In the genomic region with DNA sequence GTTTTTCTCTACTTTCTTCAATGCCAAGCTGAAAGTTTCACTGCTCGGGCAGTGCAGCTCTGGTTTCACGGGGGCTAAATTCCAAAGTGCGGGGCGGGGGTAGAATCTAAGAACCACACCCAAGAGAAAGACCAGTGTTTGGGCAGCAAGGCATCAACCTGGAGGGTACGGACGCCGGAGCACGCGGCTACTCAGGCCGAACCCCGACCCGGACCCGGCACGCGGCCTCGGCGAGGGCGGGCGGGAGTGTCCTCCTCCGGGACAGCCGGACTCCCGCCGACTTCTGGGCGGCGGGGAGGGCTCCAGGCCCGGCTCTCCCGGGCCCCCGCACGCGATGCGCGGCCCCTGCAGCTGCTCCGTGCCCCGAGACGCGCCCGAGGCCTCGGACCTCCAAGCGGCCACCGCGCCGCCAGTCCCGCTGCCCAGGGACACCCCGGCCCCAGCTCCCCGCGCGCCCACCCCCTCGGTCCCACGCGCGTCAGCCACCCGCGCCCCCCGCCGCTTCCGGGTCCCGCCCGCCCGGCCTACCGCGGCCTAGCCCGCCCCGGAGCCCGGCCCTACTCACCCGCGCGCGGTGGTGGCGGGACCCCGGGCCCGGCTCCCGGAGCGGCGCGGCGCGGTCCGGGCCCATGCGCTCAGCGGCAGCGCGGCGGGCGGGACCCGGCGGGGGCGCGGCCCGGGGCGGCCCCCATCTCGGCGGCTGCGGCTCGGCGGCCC, we compare ENCODE assay signal across 8 cellular contexts. TPM values are rescaled to one million over a fixed set of nuclear protein-coding genes. Genes with fewer than 3 reads are reported as not detected.
A peak's percentile ranks its signal among the peaks of the same experiment; 100 is the strongest.
DNase-seq lines count a peak whose midpoint lies in the region; ATAC-seq, FAIRE-seq and TF ChIP-seq lines count a peak whose summit lies in the region.

No MANE protein-coding gene starts in this region.

- no peak for TF ChIP-seq POLR2A in H1 (IDR thresholded peaks at IDR 0.05; ENCODE audit: control extremely low read depth in 1 of 2, low read depth in 2 of 2, low read length in 2 of 2)

- H3K18ac ChIP-seq in H1 (ENCODE audit: extremely low read depth, low read length), result no peak overlapping the region

- H3K9ac ChIP-seq in H1 (replicated peaks in 1 of 4; ENCODE audit: extremely low read depth in 1 of 4, low read depth in 3 of 4, low read length in 3 of 4), result peak overlapping the region; percentile 45 to 95 (median 60); a peak in 6 of 7 replicates

- H3K36me3 Mint-ChIP-seq in activated CD8-positive, alpha-beta memory T cell treated with anti-CD3 and anti-CD28 coated beads, Interleukin-2, amount 10 ng/mL, durations not matched to agents 7 days and 5 days, result peaks cover 13% of the 10 kb centered on the region
- H3K36me3 Mint-ChIP-seq in naive B cell, result peaks cover 7 to 9% of the 10 kb centered on the region in 2 donors

- no peak overlapping the region for H3K4ac ChIP-seq in H1 (replicated peaks; ENCODE audit: insufficient read length, low read depth, low read length)

- no peak overlapping the region for H2BK20ac ChIP-seq in H1 (ENCODE audit: low read length)

- H3K27me3 Mint-ChIP-seq in activated CD8-positive, alpha-beta memory T cell treated with anti-CD3 and anti-CD28 coated beads, Interleukin-2, amount 10 ng/mL, durations not matched to agents 7 days and 5 days, result peaks cover 2% of the 10 kb centered on the region
- H3K27me3 Mint-ChIP-seq in naive B cell, result no peaks in the 10 kb centered on the region

- H3K27me3 ChIP-seq in SJCRH30 (no peaks in the 10 kb centered on the region), H1 (replicated peaks in 1 of 4; ENCODE audit: control insufficient read depth in 3 of 4, extremely low read depth in 1 of 4, insufficient read depth in 3 of 4, low read length in 3 of 4) (no peaks in the 10 kb centered on the region)

- WGBS in H1 (ENCODE audit: extremely low coverage in 1 of 2, insufficient coverage in 1 of 2, insufficient read length in 1 of 2, insufficient replicate concordance in 2 of 2, low coverage in 1 of 2, low lambda C conversion rate in 2 of 2, missing lambda C conversion rate in 1 of 2), 2 experiments, result 3% methylated on average over 25 of the region's 95 CpGs; no CpG with 5 or more reads in 1 of the 2 experiments

- H2AK5ac ChIP-seq in H1 (ENCODE audit: low read depth, low read length), result no peak overlapping the region

- POLR2A ChIA-PET in H1 (lab: Charles Lee; ENCODE audit: partially characterized antibody), result interaction anchor here (0.6 to 2.7 kb wide), 11 partner anchors 9 to 1056 kb away, joined by 3 to 12 read pairs (median 3); a partner anchor contains a TSS

- peak overlapping the region; percentile 88 to 91 for H3K4me2 ChIP-seq in H1 (ENCODE audit: insufficient read depth in 1 of 2, low read depth in 2 of 2, low read length in 2 of 2)

- TF ChIP-seq EP300 in H1 (IDR thresholded peaks at IDR 0.05; ENCODE audit: borderline replicate concordance in 1 of 2, low read depth in 2 of 2, low read length in 2 of 2), result no peak

- no peak overlapping the region for H2BK15ac ChIP-seq in H1 (ENCODE audit: low read length)

- H3K79me2 ChIP-seq in H1 (ENCODE audit: control insufficient read depth in 1 of 2, insufficient read depth in 2 of 2, low read length in 2 of 2), result peaks cover 9 to 46% of the 10 kb centered on the region in 2 experiments; a peak in 3 of 4 replicates

- H3K4me1 ChIP-seq in SJCRH30 (no peaks in the 10 kb centered on the region), H1 (replicated peaks in 1 of 4; ENCODE audit: control insufficient read depth in 3 of 4, insufficient read depth in 4 of 4, low read length in 3 of 4) (peaks cover 0 to 4% (median 2%) of the 10 kb centered on the region in 4 experiments; a peak in 4 of 7 replicates)

- H3K27ac Mint-ChIP-seq in activated CD8-positive, alpha-beta memory T cell treated with anti-CD3 and anti-CD28 coated beads, Interleukin-2, amount 10 ng/mL, durations not matched to agents 7 days and 5 days, result peak overlapping the region; percentile 77
- peak overlapping the region in 5 of 6 donors; percentile 57 to 97 (median 89) for H3K27ac Mint-ChIP-seq in naive B cell

- no peak overlapping the region; the same call in 1 of the 2 replicates for H4K8ac ChIP-seq in H1 (ENCODE audit: extremely low read depth, insufficient read depth, low read length)

- peak overlapping the region; percentile 94 for H3K4me3 ChIP-seq in SJCRH30
- H3K4me3 ChIP-seq in H1 (ENCODE audit: extremely low read depth in 1 of 4, insufficient read depth in 2 of 4, low read depth in 3 of 4, low read length in 4 of 4), result peak overlapping the region; percentile 63 to 89 (median 74)

- no peak overlapping the region for H2BK12ac ChIP-seq in H1 (ENCODE audit: low read depth, low read length)

- no peak for TF ChIP-seq RAD21 in H1 (IDR thresholded peaks at IDR 0.05 in 1 of 2, conservative IDR thresholded peaks at IDR 0.05 in 1 of 2; ENCODE audit: low read depth in 2 of 2, low read length in 2 of 2)

- H4K20me1 ChIP-seq in H1 (replicated peaks in 1 of 2; ENCODE audit: control insufficient read depth in 1 of 2, insufficient read depth in 2 of 2, low read length in 2 of 2), result peaks cover 9 to 22% of the 10 kb centered on the region in 2 experiments

- H2BK120ac ChIP-seq in H1 (replicated peaks; ENCODE audit: low read depth, low read length), result no peak overlapping the region

- CTCF ChIA-PET in activated CD8-positive, alpha-beta memory T cell treated with anti-CD3 and anti-CD28 coated beads, Interleukin-2, amount 10 ng/mL, durations not matched to agents 7 days and 5 days (lab: Charles Lee), result interaction anchor here (0.6 to 2.8 kb wide), 9 partner anchors 9 to 245 kb away, joined by 3 to 11 read pairs (median 5); a partner anchor contains a TSS
- CTCF ChIA-PET in H1 (lab: Charles Lee; ENCODE audit: partially characterized antibody), result interaction anchor here (0.6 to 2.0 kb wide), 12 partner anchors 10 to 295 kb away, joined by 3 to 9 read pairs (median 4); a partner anchor contains a TSS

- no peaks in the 10 kb centered on the region for H3K9me3 Mint-ChIP-seq in activated CD8-positive, alpha-beta memory T cell treated with anti-CD3 and anti-CD28 coated beads, Interleukin-2, amount 10 ng/mL, durations not matched to agents 7 days and 5 days (ENCODE audit: low read depth)
- no peaks in the 10 kb centered on the region for H3K9me3 Mint-ChIP-seq in naive B cell

- no peak overlapping the region for H3K14ac ChIP-seq in H1 (ENCODE audit: insufficient read length)

- H3K4me1 Mint-ChIP-seq in activated CD8-positive, alpha-beta memory T cell treated with anti-CD3 and anti-CD28 coated beads, Interleukin-2, amount 10 ng/mL, durations not matched to agents 7 days and 5 days, result peaks cover 48% of the 10 kb centered on the region
- peaks cover 30 to 41% (median 33%) of the 10 kb centered on the region in 3 donors for H3K4me1 Mint-ChIP-seq in naive B cell

- DNase-seq in activated CD8-positive, alpha-beta memory T cell treated with anti-CD3 and anti-CD28 coated beads, Interleukin-2, amount 10 ng/mL, durations not matched to agents 7 days and 5 days, result no peak
- no peak for DNase-seq in activated CD8-positive, alpha-beta memory T cell treated with anti-CD3 and anti-CD28 coated beads, Interleukin-2, amount 50 U/mL, for 48 hours
- DNase-seq in SJCRH30 (peak in 1 of 2 experiments; percentile 40), H1 (ENCODE audit: low read depth in 1 of 2, low spot score in 2 of 2) (no peak), naive B cell (no peak), H4 (ENCODE audit: low spot score) (no peak), NCI-H2029 (lab: John Stamatoyannopoulos, UW) (no peak)

- H2BK5ac ChIP-seq in H1 (ENCODE audit: low read depth, low read length), result no peak overlapping the region

- H4K91ac ChIP-seq in H1 (replicated peaks; ENCODE audit: insufficient read length, low read length), result no peak overlapping the region

- H2AFZ ChIP-seq in H1 (ENCODE audit: low read length), result no peak overlapping the region

- H3K36me3 ChIP-seq in SJCRH30, result 0 out of 2 replicates have a peak, but pooled peaks cover 1% of the 10 kb centered on the region
- H3K36me3 ChIP-seq in H1 (ENCODE audit: control insufficient read depth in 2 of 4, insufficient read depth in 4 of 4, low read length in 3 of 4), result peaks cover 0 to 3% (median 0%) of the 10 kb centered on the region in 4 experiments; a peak in 1 of 8 replicates

- ATAC-seq in activated CD8-positive, alpha-beta memory T cell treated with anti-CD3 and anti-CD28 coated beads, Interleukin-2, amount 10 ng/mL, durations not matched to agents 7 days and 5 days, result peak; percentile 40
- ATAC-seq in HG02798 (IDR thresholded peaks at IDR 0.05; ENCODE audit: poor library complexity, unreplicated experiment) (peak; percentile 23), naive B cell (ENCODE audit: low read depth in 2 of 2) (peak; percentile 30 to 40)

- H3K9me3 ChIP-seq in SJCRH30 (replicated peaks), result no peaks in the 10 kb centered on the region
- H3K9me3 ChIP-seq in H1 (ENCODE audit: insufficient read depth in 2 of 2, low read depth in 1 of 2, low read length in 1 of 2), result no peaks in the 10 kb centered on the region

- H4K5ac ChIP-seq in H1 (ENCODE audit: insufficient read length, low read depth, low read length), result no peak overlapping the region

- no peak overlapping the region for H3K56ac ChIP-seq in H1 (replicated peaks; ENCODE audit: insufficient read length, low read depth, low read length)

- peak overlapping the region; percentile 79 for H3K4me3 Mint-ChIP-seq in activated CD8-positive, alpha-beta memory T cell treated with anti-CD3 and anti-CD28 coated beads, Interleukin-2, amount 10 ng/mL, durations not matched to agents 7 days and 5 days
- peak overlapping the region; percentile 79 to 97 (median 92) for H3K4me3 Mint-ChIP-seq in naive B cell

- H3K27ac ChIP-seq in SJCRH30 (peak overlapping the region; percentile 39; the same call in 1 of the 2 replicates), H1 (ENCODE audit: low read depth, low read length) (no peak overlapping the region)

- peaks cover 23% of the 10 kb centered on the region for H3K79me1 ChIP-seq in H1 (ENCODE audit: low read depth, low read length)

- H3K23me2 ChIP-seq in H1 (ENCODE audit: low read depth, low read length), result peaks cover 7% of the 10 kb centered on the region; the same call in 1 of the 2 replicates

- no peak for FAIRE-seq in H1 (lab: Jason Lieb, UNC)

- no peak overlapping the region for H3K23ac ChIP-seq in H1 (ENCODE audit: insufficient read length)

- no peak for TF ChIP-seq CTCF in H1 (IDR thresholded peaks at IDR 0.05; ENCODE audit: control extremely low read depth in 1 of 3, insufficient read depth in 1 of 3, low read depth in 1 of 3, low read length in 3 of 3)

RNA-seq across cellular contexts. Expression of a gene that starts 0.6 kb away (rescaled TPM):
- 10 to 100 TPM; 22.3 to 25.7 TPM for total RNA-seq in activated CD8-positive, alpha-beta memory T cell treated with anti-CD3 and anti-CD28 coated beads, Interleukin-2, amount 10 ng/mL, durations not matched to agents 7 days and 5 days
- 20.9 and 21.1 TPM in 2 replicates for total RNA-seq in SJCRH30 (2014; rRNA removed; shearing (Covaris generic))
- total RNA-seq in H1 (2021; fragmentation: NEBNext Ultra II Directional; extraction: Animal tissue kit (Norgen Biotek cat#: 25700)), result 41.9 and 43.2 TPM in 2 replicates
- polyA plus RNA-seq in H1 (2011; rRNA removed) (12.5 and 26.7 TPM in 2 replicates), naive B cell (ENCODE audit: low read depth in 6 of 6) (1 to 10 TPM in 5 of 6 donors, under 1 TPM in 1; 0.93 to 2.7 (median 1.9) TPM)
- 29.7 TPM for polyA plus RNA-seq in H1 (2011; cell fraction: cytosol; rRNA removed)
- polyA plus RNA-seq in H1 (2011; cell fraction: nucleus; rRNA removed), result 30.5 TPM
- polyA plus RNA-seq in H1 (2012, experiment 1 of 2), result 21.0 to 35.0 TPM (median 34.0 TPM) in 4 replicates
- polyA plus RNA-seq in H1 (2012, experiment 2 of 2), result 23.6 TPM
- polyA plus RNA-seq in H1 (2013, experiment 1 of 2), result 20.5 TPM
- 21.4 TPM for polyA plus RNA-seq in H1 (2013, experiment 2 of 2)
- polyA minus RNA-seq in H1 (2011; rRNA and poly(A)+ RNA removed), result 7.3 and 10.3 TPM in 2 replicates
- 28.0 TPM for polyA minus RNA-seq in H1 (2011; cell fraction: cytosol; rRNA and poly(A)+ RNA removed)
- polyA minus RNA-seq in H1 (2011; cell fraction: nucleus; rRNA and poly(A)+ RNA removed), result 12.3 TPM
- 5.6 and 7.0 TPM in 2 replicates for total RNA-seq in H4 (2014; rRNA removed; shearing (Covaris generic))

RNA-seq across cellular contexts. Expression of a gene that starts 18.4 kb away (rescaled TPM):
- 10 to 100 TPM; 89.0 to 90.7 TPM for total RNA-seq in activated CD8-positive, alpha-beta memory T cell treated with anti-CD3 and anti-CD28 coated beads, Interleukin-2, amount 10 ng/mL, durations not matched to agents 7 days and 5 days
- 81.4 and 96.8 TPM in 2 replicates for total RNA-seq in SJCRH30 (2014; rRNA removed; shearing (Covaris generic))
- total RNA-seq in H1 (2021; fragmentation: NEBNext Ultra II Directional; extraction: Animal tissue kit (Norgen Biotek cat#: 25700)), result 88.9 and 95.7 TPM in 2 replicates
- 188 and 257 TPM in 2 replicates for polyA plus RNA-seq in H1 (2011; rRNA removed)
- 238 TPM for polyA plus RNA-seq in H1 (2011; cell fraction: cytosol; rRNA removed)
- polyA plus RNA-seq in H1 (2011; cell fraction: nucleus; rRNA removed), result 174 TPM
- polyA plus RNA-seq in H1 (2012, experiment 1 of 2), result 80.1 to 165 TPM (median 138 TPM) in 4 replicates
- polyA plus RNA-seq in H1 (2012, experiment 2 of 2), result 134 TPM
- 74.5 TPM for polyA plus RNA-seq in H1 (2013, experiment 1 of 2)
- polyA plus RNA-seq in H1 (2013, experiment 2 of 2), result 74.2 TPM
- 52.8 and 69.8 TPM in 2 replicates for polyA minus RNA-seq in H1 (2011; rRNA and poly(A)+ RNA removed)
- 45.9 TPM for polyA minus RNA-seq in H1 (2011; cell fraction: cytosol; rRNA and poly(A)+ RNA removed)
- 37.7 TPM for polyA minus RNA-seq in H1 (2011; cell fraction: nucleus; rRNA and poly(A)+ RNA removed)
- 10 to 100 TPM; 60.1 to 76.8 (median 65.7) TPM for polyA plus RNA-seq in naive B cell (ENCODE audit: low read depth in 6 of 6)
- total RNA-seq in H4 (2014; rRNA removed; shearing (Covaris generic)), result 159 and 167 TPM in 2 replicates

RNA-seq across cellular contexts. Expression of a gene that starts 29.8 kb away (rescaled TPM):
- 10 to 100 TPM; 46.6 to 50.4 TPM for total RNA-seq in activated CD8-positive, alpha-beta memory T cell treated with anti-CD3 and anti-CD28 coated beads, Interleukin-2, amount 10 ng/mL, durations not matched to agents 7 days and 5 days
- 25.6 and 27.5 TPM in 2 replicates for total RNA-seq in SJCRH30 (2014; rRNA removed; shearing (Covaris generic))
- 86.8 and 92.9 TPM in 2 replicates for total RNA-seq in H1 (2021; fragmentation: NEBNext Ultra II Directional; extraction: Animal tissue kit (Norgen Biotek cat#: 25700))
- 364 and 441 TPM in 2 replicates for polyA plus RNA-seq in H1 (2011; rRNA removed)
- 227 TPM for polyA plus RNA-seq in H1 (2011; cell fraction: cytosol; rRNA removed)
- 362 TPM for polyA plus RNA-seq in H1 (2011; cell fraction: nucleus; rRNA removed)
- 72.3 to 126 TPM (median 121 TPM) in 4 replicates for polyA plus RNA-seq in H1 (2012, experiment 1 of 2)
- polyA plus RNA-seq in H1 (2012, experiment 2 of 2), result 70.7 TPM
- 90.3 TPM for polyA plus RNA-seq in H1 (2013, experiment 1 of 2)
- 94.9 TPM for polyA plus RNA-seq in H1 (2013, experiment 2 of 2)
- polyA minus RNA-seq in H1 (2011; rRNA and poly(A)+ RNA removed), result 167 and 180 TPM in 2 replicates
- 106 TPM for polyA minus RNA-seq in H1 (2011; cell fraction: cytosol; rRNA and poly(A)+ RNA removed)
- polyA minus RNA-seq in H1 (2011; cell fraction: nucleus; rRNA and poly(A)+ RNA removed), result 104 TPM
- polyA plus RNA-seq in naive B cell (ENCODE audit: low read depth in 6 of 6), result 10 to 100 TPM in 5 of 6 donors, 1 to 10 TPM in 1; 7.1 to 24.3 (median 17.2) TPM
- 13.7 and 15.9 TPM in 2 replicates for total RNA-seq in H4 (2014; rRNA removed; shearing (Covaris generic))

RNA-seq across cellular contexts. Expression of a gene that starts 45.0 kb away (rescaled TPM):
- total RNA-seq in activated CD8-positive, alpha-beta memory T cell treated with anti-CD3 and anti-CD28 coated beads, Interleukin-2, amount 10 ng/mL, durations not matched to agents 7 days and 5 days, result 1 to 10 TPM; 6.7 to 7.0 TPM
- total RNA-seq in SJCRH30 (2014; rRNA removed; shearing (Covaris generic)), result 140 and 149 TPM in 2 replicates
- total RNA-seq in H1 (2021; fragmentation: NEBNext Ultra II Directional; extraction: Animal tissue kit (Norgen Biotek cat#: 25700)), result 408 and 418 TPM in 2 replicates
- polyA plus RNA-seq in H1 (2011; rRNA removed) (863 and 1,107 TPM in 2 replicates), naive B cell (ENCODE audit: low read depth in 6 of 6) (100 to 1,000 TPM in 1 of 6 donors, 10 to 100 TPM in 5; 56.9 to 104 (median 65.1) TPM)
- 668 TPM for polyA plus RNA-seq in H1 (2011; cell fraction: cytosol; rRNA removed)
- 729 TPM for polyA plus RNA-seq in H1 (2011; cell fraction: nucleus; rRNA removed)
- polyA plus RNA-seq in H1 (2012, experiment 1 of 2), result 330 to 521 TPM (median 486 TPM) in 4 replicates
- polyA plus RNA-seq in H1 (2012, experiment 2 of 2), result 430 TPM
- polyA plus RNA-seq in H1 (2013, experiment 1 of 2), result 339 TPM
- 335 TPM for polyA plus RNA-seq in H1 (2013, experiment 2 of 2)
- 89.1 and 100 TPM in 2 replicates for polyA minus RNA-seq in H1 (2011; rRNA and poly(A)+ RNA removed)
- 116 TPM for polyA minus RNA-seq in H1 (2011; cell fraction: cytosol; rRNA and poly(A)+ RNA removed)
- 153 TPM for polyA minus RNA-seq in H1 (2011; cell fraction: nucleus; rRNA and poly(A)+ RNA removed)
- 87.5 and 95.3 TPM in 2 replicates for total RNA-seq in H4 (2014; rRNA removed; shearing (Covaris generic))

RNA-seq across cellular contexts. Expression of a gene that starts 49.7 kb away (rescaled TPM):
- total RNA-seq in activated CD8-positive, alpha-beta memory T cell treated with anti-CD3 and anti-CD28 coated beads, Interleukin-2, amount 10 ng/mL, durations not matched to agents 7 days and 5 days, result 1 to 10 TPM; 5.9 to 6.3 TPM
- total RNA-seq in SJCRH30 (2014; rRNA removed; shearing (Covaris generic)), result 4.8 and 5.7 TPM in 2 replicates
- 28.2 and 30.6 TPM in 2 replicates for total RNA-seq in H1 (2021; fragmentation: NEBNext Ultra II Directional; extraction: Animal tissue kit (Norgen Biotek cat#: 25700))
- polyA plus RNA-seq in H1 (2011; rRNA removed) (39.9 and 58.5 TPM in 2 replicates), naive B cell (ENCODE audit: low read depth in 6 of 6) (1 to 10 TPM; 3.8 to 9.4 (median 5.2) TPM)
- 43.2 TPM for polyA plus RNA-seq in H1 (2011; cell fraction: cytosol; rRNA removed)
- polyA plus RNA-seq in H1 (2011; cell fraction: nucleus; rRNA removed), result 104 TPM
- polyA plus RNA-seq in H1 (2012, experiment 1 of 2), result 23.8 to 34.0 TPM (median 28.4 TPM) in 4 replicates
- polyA plus RNA-seq in H1 (2012, experiment 2 of 2), result 22.3 TPM
- 23.1 TPM for polyA plus RNA-seq in H1 (2013, experiment 1 of 2)
- polyA plus RNA-seq in H1 (2013, experiment 2 of 2), result 20.7 TPM
- 6.4 and 7.8 TPM in 2 replicates for polyA minus RNA-seq in H1 (2011; rRNA and poly(A)+ RNA removed)
- 17.0 TPM for polyA minus RNA-seq in H1 (2011; cell fraction: cytosol; rRNA and poly(A)+ RNA removed)
- 17.9 TPM for polyA minus RNA-seq in H1 (2011; cell fraction: nucleus; rRNA and poly(A)+ RNA removed)
- total RNA-seq in H4 (2014; rRNA removed; shearing (Covaris generic)), result 5.9 and 8.7 TPM in 2 replicates
